Comparison of ENCODE assay signal across 21 cellular contexts in the genomic region with DNA sequence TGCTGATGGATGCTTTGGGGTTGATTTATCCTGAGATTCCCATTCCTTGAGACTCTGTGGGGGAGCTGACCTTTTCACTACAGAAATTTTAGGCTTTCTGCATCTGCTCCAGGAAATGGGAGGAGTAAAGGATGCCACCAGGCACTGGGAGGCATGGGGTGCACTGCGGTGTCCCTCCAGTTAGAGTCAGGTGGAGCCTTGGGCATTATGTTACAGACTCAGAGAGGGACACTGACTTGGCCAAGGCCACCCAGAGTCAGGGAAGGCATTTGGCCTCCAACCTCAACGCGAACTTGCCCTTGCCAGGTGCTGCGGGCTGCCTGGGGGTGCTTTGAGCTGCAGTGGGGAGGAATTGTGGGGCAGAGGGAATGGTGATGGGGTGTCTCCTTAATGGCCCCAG. TPM values are rescaled to one million over a fixed set of nuclear protein-coding genes. Genes with fewer than 3 reads are reported as not detected.
"Had no signal": no experiment of that assay in that cellular context is flagged by ENCODE, and none has a peak within 500 bp of the region (broad histone marks: within the 10 kb centered on the region; RNA-seq: fewer than 3 reads in every experiment).

No MANE protein-coding gene starts in this region.

- H3K4me1 ChIP-seq: heart left ventricle, pancreas, tibial artery, upper lobe of right lung had no signal

- H3K4me3 Mint-ChIP-seq: naive thymus-derived CD8-positive, alpha-beta T cell; neural crest cell; stimulated activated memory B cell treated with anti-CD40 and anti-IgM and Interleukin-4, amounts not matched to agents 10 μg/mL and 1 μg/mL and 100 μg/mL, for 72 hours; stimulated activated naive CD8-positive, alpha-beta T cell treated with anti-CD3 and anti-CD28 coated beads, Interleukin-15, Interleukin-2, amounts not matched to agents 100 ng/mL and 50 ng/mL, for 24 hours had no signal

- H3K9me3 Mint-ChIP-seq: neural crest cell; stimulated activated naive CD8-positive, alpha-beta T cell treated with anti-CD3 and anti-CD28 coated beads, Interleukin-15, Interleukin-2, amounts not matched to agents 100 ng/mL and 50 ng/mL, for 24 hours had no signal

- H3K36me3 Mint-ChIP-seq: naive thymus-derived CD8-positive, alpha-beta T cell; stimulated activated memory B cell treated with anti-CD40 and anti-IgM and Interleukin-4, amounts not matched to agents 10 μg/mL and 1 μg/mL and 100 μg/mL, for 72 hours had no signal

- H3K27ac ChIP-seq: coronary artery, dorsolateral prefrontal cortex, heart left ventricle, pancreas, tibial artery, upper lobe of right lung, vagina had no signal

- ATAC-seq: heart left ventricle; left colon; left ventricle myocardium superior; mucosa of descending colon; naive thymus-derived CD8-positive, alpha-beta T cell; pancreas; right cardiac atrium; stimulated activated memory B cell treated with anti-CD40 and anti-IgM and Interleukin-4, amounts not matched to agents 10 μg/mL and 1 μg/mL and 100 μg/mL, for 72 hours; upper lobe of right lung had no signal

- DNase-seq: dorsolateral prefrontal cortex; effector CD8-positive, alpha-beta T cell; heart left ventricle; hippocampal formation; left colon; left ventricle myocardium superior; mucosa of descending colon; naive thymus-derived CD8-positive, alpha-beta T cell; nucleus accumbens; pancreas; right cardiac atrium; stimulated activated CD4-positive, alpha-beta T cell treated with anti-CD3 and anti-CD28 coated beads, Interleukin-4, amount 100 ng/mL, for 24 hours; tibial artery; upper lobe of right lung had no signal

- H3K9me3 ChIP-seq: heart left ventricle, mucosa of descending colon, pancreas, tibial artery, upper lobe of right lung, vagina had no signal

- H3K4me3 ChIP-seq: coronary artery, dorsolateral prefrontal cortex, heart left ventricle, lung, mucosa of descending colon, pancreas, tibial artery, upper lobe of right lung, vagina had no signal

- H3K27me3 ChIP-seq: pancreas, upper lobe of right lung, vagina had no signal

- H3K4me1 Mint-ChIP-seq: naive thymus-derived CD8-positive, alpha-beta T cell; stimulated activated memory B cell treated with anti-CD40 and anti-IgM and Interleukin-4, amounts not matched to agents 10 μg/mL and 1 μg/mL and 100 μg/mL, for 72 hours had no signal

- H3K27ac Mint-ChIP-seq: naive thymus-derived CD8-positive, alpha-beta T cell; stimulated activated memory B cell treated with anti-CD40 and anti-IgM and Interleukin-4, amounts not matched to agents 10 μg/mL and 1 μg/mL and 100 μg/mL, for 72 hours; stimulated activated naive CD8-positive, alpha-beta T cell treated with anti-CD3 and anti-CD28 coated beads, Interleukin-15, Interleukin-2, amounts not matched to agents 100 ng/mL and 50 ng/mL, for 24 hours had no signal

- FAIRE-seq: frontal cortex, pancreas had no signal

- H3K36me3 ChIP-seq: heart left ventricle, pancreas, tibial artery, upper lobe of right lung, vagina had no signal

RNA-seq across cellular contexts. Expression of a gene that starts 58.0 kb away (rescaled TPM):
- total RNA-seq: naive thymus-derived CD8-positive, alpha-beta T cell had no signal
- polyA plus RNA-seq: naive thymus-derived CD8-positive, alpha-beta T cell had no signal
